Comparison of ENCODE assay signal across 8 cellular contexts in the genomic region with DNA sequence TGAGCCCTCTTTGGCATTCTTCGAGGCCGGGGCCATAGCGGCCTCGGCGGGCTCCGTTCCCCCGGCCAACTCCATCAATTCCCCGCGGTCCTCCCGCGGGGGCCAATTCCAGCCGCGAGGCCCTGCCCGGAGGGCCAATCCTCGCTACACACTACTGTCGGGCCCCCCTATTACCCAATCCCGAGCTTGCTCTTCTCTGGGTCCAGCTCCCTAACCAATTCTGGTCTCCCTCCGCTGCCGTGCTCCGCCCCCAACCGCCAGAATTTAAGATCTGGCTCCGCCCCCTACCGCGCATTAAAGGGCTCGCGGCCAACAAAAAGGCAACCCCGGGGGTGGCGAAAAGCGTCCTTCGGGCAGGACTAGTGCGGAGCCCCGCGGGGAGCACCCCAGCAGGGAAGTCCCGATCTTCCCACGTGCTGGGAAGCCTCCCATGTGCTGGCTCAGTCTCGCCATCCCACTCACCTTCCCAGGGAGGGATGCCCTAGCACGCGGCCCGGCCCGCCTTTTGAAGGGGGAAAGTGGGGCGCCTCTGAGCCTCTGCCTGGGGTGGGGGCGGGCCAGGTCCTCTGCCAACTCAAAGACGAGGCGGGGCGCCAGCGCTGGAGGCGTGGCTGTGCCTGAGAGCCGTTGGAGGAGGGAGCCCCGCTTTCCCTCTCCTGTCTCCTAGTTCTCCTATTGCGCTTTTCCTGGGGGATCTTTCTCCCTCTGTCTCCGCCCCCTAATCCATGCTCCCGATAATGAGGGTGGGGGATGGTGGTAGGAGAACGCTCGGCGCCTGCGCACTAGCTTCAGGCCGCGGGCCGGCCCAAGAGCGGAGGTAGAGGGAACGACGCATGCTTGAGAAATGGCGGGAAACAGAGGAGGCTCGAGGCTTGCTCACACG.
DNase-seq lines count a peak whose midpoint lies in the region; ATAC-seq lines count a peak whose summit lies in the region.

No MANE protein-coding gene starts in this region.

- DNase-seq in NCI-H2029 treated with DMSO at 0.1 percent for 48 hours (lab: John Stamatoyannopoulos, UW) (peak; percentile 74), iris pigment epithelial cell (ENCODE audit: low read depth) (peak; percentile 96), smooth muscle cell of the brain vasculature (ENCODE audit: low read depth, low spot score) (peak; percentile 71), DMS 273 (lab: John Stamatoyannopoulos, UW; ENCODE audit: unreplicated experiment) (no peak)
- DNase-seq in activated CD4-positive, CD25-positive, alpha-beta regulatory T cell (lab: John Stamatoyannopoulos, UW), result peak; percentile 82 to 91 (median 83)
- DNase-seq in central memory CD4-positive, alpha-beta T cell, result peak; percentile 93

- ATAC-seq in GM18502 (IDR thresholded peaks at IDR 0.05; ENCODE audit: poor library complexity, unreplicated experiment) (peak; percentile 85), HG02870 (IDR thresholded peaks at IDR 0.05; ENCODE audit: unreplicated experiment) (peak; percentile 83)
